ENCODE assay signal across 14 cellular contexts in the genomic region with DNA sequence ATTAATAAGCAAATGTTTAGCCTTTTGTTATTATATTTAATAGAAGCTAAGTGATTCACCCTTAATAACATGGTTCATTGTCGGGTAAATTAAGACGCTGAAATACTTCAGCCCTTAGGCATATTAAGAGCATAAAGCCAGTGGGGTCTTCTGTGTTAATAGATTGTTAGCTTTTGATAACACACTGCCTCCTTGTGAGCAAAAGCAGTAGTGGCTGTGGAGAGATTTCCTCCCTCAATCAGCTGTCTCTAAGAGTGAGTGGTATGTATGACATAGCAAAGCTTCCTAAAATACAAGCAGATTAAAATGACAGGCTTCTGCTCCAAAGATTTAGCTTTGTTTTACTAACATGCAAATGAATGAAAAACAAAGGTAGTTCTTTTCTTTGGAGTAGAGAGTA.
DNase-seq lines count a peak whose midpoint lies in the region; ATAC-seq and TF ChIP-seq lines count a peak whose summit lies in the region.
"Had no signal": no experiment of that assay in that cellular context is flagged by ENCODE, and none has a peak within 500 bp of the region (broad histone marks: within the 10 kb centered on the region; RNA-seq: fewer than 3 reads in every experiment).

No MANE protein-coding gene starts in this region.

- TF ChIP-seq CTCF in endothelial cell (IDR thresholded peaks at IDR 0.05; ENCODE audit: unreplicated experiment): peak; percentile 23
- peak; percentile 58 for TF ChIP-seq CTCF in progenitor cell of endocrine pancreas (IDR thresholded peaks at IDR 0.05; ENCODE audit: unreplicated experiment)
- TF ChIP-seq CTCF in suprapubic skin (IDR thresholded peaks at IDR 0.05): no peak

- no peaks in the 10 kb centered on the region for H3K27me3 ChIP-seq in suprapubic skin

- no peaks in the 10 kb centered on the region for H3K4me1 ChIP-seq in suprapubic skin
- H3K4me1 ChIP-seq: A549, pancreas had no signal

- no peak for TF ChIP-seq EP300 in suprapubic skin (IDR thresholded peaks at IDR 0.05)

- H3K4me3 ChIP-seq in suprapubic skin: no peak overlapping the region
- H3K4me3 ChIP-seq: A549, pancreas had no signal

- no peaks in the 10 kb centered on the region for H3K9me3 ChIP-seq in suprapubic skin
- H3K9me3 ChIP-seq: A549, pancreas had no signal

- no peak overlapping the region for H3K27ac ChIP-seq in suprapubic skin
- H3K27ac ChIP-seq: A549, pancreas had no signal

- H3K9me3 Mint-ChIP-seq in endothelial cell (ENCODE audit: unreplicated experiment) (no peaks in the 10 kb centered on the region), progenitor cell of endocrine pancreas (ENCODE audit: low read depth) (peaks cover 3% of the 10 kb centered on the region)

- no peak for TF ChIP-seq POLR2A in suprapubic skin (IDR thresholded peaks at IDR 0.05)

- H3K4me3 Mint-ChIP-seq in endothelial cell (ENCODE audit: unreplicated experiment): no peak overlapping the region
- H3K4me3 Mint-ChIP-seq in progenitor cell of endocrine pancreas (ENCODE audit: low read depth): no peak overlapping the region
- H3K4me3 Mint-ChIP-seq: activated CD8-positive, alpha-beta T cell treated with anti-CD3 and anti-CD28 coated beads for 36 hours; memory B cell had no signal

- H3K36me3 ChIP-seq in suprapubic skin: no peaks in the 10 kb centered on the region
- H3K36me3 ChIP-seq: pancreas had no signal

- DNase-seq in NCI-H82 (lab: John Stamatoyannopoulos, UW) (peak; percentile 52), NCI-H82 treated with DMSO at 0.1 percent for 48 hours (lab: John Stamatoyannopoulos, UW; ENCODE audit: unreplicated experiment) (no peak), NCI-H748 (lab: John Stamatoyannopoulos, UW; ENCODE audit: unreplicated experiment) (peak; percentile 69), endothelial cell (ENCODE audit: low spot score) (no peak), progenitor cell of endocrine pancreas (ENCODE audit: low spot score, unreplicated experiment) (no peak), SHP77 (lab: John Stamatoyannopoulos, UW) (no peak), suprapubic skin (ENCODE audit: low spot score in 2 of 2) (no peak)
- DNase-seq: activated CD8-positive, alpha-beta T cell treated with anti-CD3 and anti-CD28 coated beads for 36 hours; NCI-H226; pancreas; T-helper 9 cell had no signal

- no peaks in the 10 kb centered on the region for H3K27me3 Mint-ChIP-seq in endothelial cell (ENCODE audit: unreplicated experiment)
- H3K27me3 Mint-ChIP-seq in progenitor cell of endocrine pancreas: no peaks in the 10 kb centered on the region
- H3K27me3 Mint-ChIP-seq: activated CD8-positive, alpha-beta T cell treated with anti-CD3 and anti-CD28 coated beads for 36 hours; memory B cell had no signal

- ATAC-seq in GM18870 (IDR thresholded peaks at IDR 0.05; ENCODE audit: unreplicated experiment): no peak
- ATAC-seq: A549; activated CD8-positive, alpha-beta T cell treated with anti-CD3 and anti-CD28 coated beads for 36 hours; pancreas had no signal

- H3K27ac Mint-ChIP-seq in endothelial cell (ENCODE audit: unreplicated experiment) (no peak overlapping the region), progenitor cell of endocrine pancreas (no peak overlapping the region)
- H3K27ac Mint-ChIP-seq: activated CD8-positive, alpha-beta T cell treated with anti-CD3 and anti-CD28 coated beads for 36 hours; memory B cell had no signal

- H3K36me3 Mint-ChIP-seq in endothelial cell (ENCODE audit: low read depth, unreplicated experiment) (no peaks in the 10 kb centered on the region), progenitor cell of endocrine pancreas (ENCODE audit: insufficient read depth) (no peaks in the 10 kb centered on the region)
- H3K36me3 Mint-ChIP-seq: memory B cell had no signal

- 54% methylated on average over 2 of the region's 2 CpGs for WGBS in suprapubic skin

- H3K4me1 Mint-ChIP-seq in endothelial cell (ENCODE audit: unreplicated experiment) (no peaks in the 10 kb centered on the region), progenitor cell of endocrine pancreas (ENCODE audit: low read depth) (no peaks in the 10 kb centered on the region)
- H3K4me1 Mint-ChIP-seq: memory B cell had no signal

Comparison
In these comparisons a context has a peak if more than half of its experiments do, and no peak if none do; other contexts are left out.
1. DNase-seq: peak in NCI-H82 (single experiment) and NCI-H748 (single experiment); none in NCI-H82 treated with DMSO at 0.1 percent for 48 hours (single experiment), endothelial cell (single experiment), progenitor cell of endocrine pancreas (single experiment), SHP77 (0 of 2) and suprapubic skin (0 of 2).
2. CTCF ChIP-seq: peak in endothelial cell (single experiment) and progenitor cell of endocrine pancreas (single experiment); none in suprapubic skin (0 of 2).